ENCODE assay signal across 8 cellular contexts in the genomic region with DNA sequence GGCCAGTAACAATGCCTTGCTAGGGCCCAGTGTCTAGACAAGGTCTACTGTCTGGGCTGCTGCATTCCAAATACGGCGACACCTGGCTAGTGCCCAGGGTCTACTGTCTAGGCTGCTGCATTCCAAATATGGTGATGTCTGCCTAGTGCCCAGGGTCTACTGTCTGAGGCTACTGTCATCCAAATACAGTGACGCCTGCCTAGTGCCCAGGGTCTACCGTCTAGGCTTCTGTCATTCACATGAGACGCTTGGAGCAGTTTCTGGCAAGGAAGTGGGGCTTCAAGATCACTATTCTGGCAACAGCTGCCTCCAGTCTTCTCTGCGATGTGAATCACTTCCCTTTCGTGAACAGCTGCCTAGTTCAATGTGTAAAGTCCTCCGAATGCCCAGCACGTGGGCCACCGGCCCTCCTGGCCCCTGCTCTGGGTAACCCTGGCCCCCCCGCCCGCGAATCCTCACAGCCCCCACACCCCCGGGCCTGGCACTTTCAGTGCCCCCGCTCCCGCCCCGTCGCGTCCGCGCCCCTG. TPM values are rescaled to one million over a fixed set of nuclear protein-coding genes. Genes with fewer than 3 reads are reported as not detected.
DNase-seq lines count a peak whose midpoint lies in the region; ATAC-seq and TF ChIP-seq lines count a peak whose summit lies in the region.

No MANE protein-coding gene starts in this region.

- peaks cover 9% of the 10 kb centered on the region for H3K4me1 ChIP-seq in HUES6 (ENCODE audit: control insufficient read depth, insufficient read depth, low read length)
- peaks cover 13% of the 10 kb centered on the region for H3K4me1 ChIP-seq in ovary (ENCODE audit: insufficient read depth)

- CTCF ChIA-PET in activated CD4-positive, alpha-beta T cell treated with anti-CD3 and anti-CD28 coated beads, Interleukin-2, amount 10 ng/mL, durations not matched to agents 7 days and 5 days (lab: Charles Lee) = interaction anchor here (0.7 to 1.2 kb wide), 3 partner anchors 9 to 42 kb away, joined by 3 read pairs; no protein-coding TSS in a partner anchor

- peak overlapping the region; percentile 92 for H3K4me3 Mint-ChIP-seq in activated CD4-positive, alpha-beta T cell treated with anti-CD3 and anti-CD28 coated beads, Interleukin-2, amount 10 ng/mL, durations not matched to agents 7 days and 5 days

- 1% methylated on average over 17 to 21 of the region's 21 CpGs for WGBS in ovary, 3 donors

- TF ChIP-seq POLR2A in ovary (IDR thresholded peaks at IDR 0.05) = no peak

- no peak for DNase-seq in activated CD4-positive, alpha-beta T cell treated with anti-CD3 and anti-CD28 coated beads, Interleukin-2, amount 10 ng/mL, durations not matched to agents 7 days and 5 days
- DNase-seq in glomerular visceral epithelial cell (ENCODE audit: extremely low spot score) (peak; percentile 43), ovary (no peak), NCI-H2107 treated with DMSO at 0.1 percent for 48 hours (lab: John Stamatoyannopoulos, UW; ENCODE audit: unreplicated experiment) (no peak), NCI-H1092 (lab: John Stamatoyannopoulos, UW) (no peak)

- H3K27me3 Mint-ChIP-seq in activated CD4-positive, alpha-beta T cell treated with anti-CD3 and anti-CD28 coated beads, Interleukin-2, amount 10 ng/mL, durations not matched to agents 7 days and 5 days = no peaks in the 10 kb centered on the region

- peak overlapping the region; percentile 61 for H3K9ac ChIP-seq in HUES6 (ENCODE audit: low read length)

- POLR2A ChIA-PET in activated CD4-positive, alpha-beta T cell treated with anti-CD3 and anti-CD28 coated beads, Interleukin-2, amount 10 ng/mL, durations not matched to agents 7 days and 5 days (lab: Charles Lee) = interaction anchor here (0.6 kb wide), 1 partner anchor 8 kb away, joined by 4 read pairs; no protein-coding TSS in a partner anchor

- H3K27ac Mint-ChIP-seq in activated CD4-positive, alpha-beta T cell treated with anti-CD3 and anti-CD28 coated beads, Interleukin-2, amount 10 ng/mL, durations not matched to agents 7 days and 5 days = peak overlapping the region; percentile 87

- H3K4me1 Mint-ChIP-seq in activated CD4-positive, alpha-beta T cell treated with anti-CD3 and anti-CD28 coated beads, Interleukin-2, amount 10 ng/mL, durations not matched to agents 7 days and 5 days = peaks cover 26% of the 10 kb centered on the region

- H3K4me3 ChIP-seq in GM08714 (ENCODE audit: low read length) = peak overlapping the region; percentile 79
- H3K4me3 ChIP-seq in HUES6 (ENCODE audit: low read depth, low read length) = peak overlapping the region; percentile 93
- peak overlapping the region; percentile 91 for H3K4me3 ChIP-seq in ovary

- intact Hi-C loops in ovary (cut with DNase I) = loop anchor here in 1 of 4 donors (1.0 kb wide), 1 partner anchor 122 kb away; no protein-coding TSS in a partner anchor

- H3K36me3 ChIP-seq in HUES6 (ENCODE audit: control insufficient read depth, insufficient read depth, low read length) = no peaks in the 10 kb centered on the region
- no peaks in the 10 kb centered on the region for H3K36me3 ChIP-seq in ovary

- no peaks in the 10 kb centered on the region for H3K36me3 Mint-ChIP-seq in activated CD4-positive, alpha-beta T cell treated with anti-CD3 and anti-CD28 coated beads, Interleukin-2, amount 10 ng/mL, durations not matched to agents 7 days and 5 days (ENCODE audit: low read depth)

- H3K9me3 ChIP-seq in HUES6 (ENCODE audit: control insufficient read depth, insufficient read depth, low read depth, low read length) (no peaks in the 10 kb centered on the region), ovary (no peaks in the 10 kb centered on the region)

- H3K27ac ChIP-seq in HUES6 (ENCODE audit: low read depth, low read length) (no peak overlapping the region), ovary (peak overlapping the region in 1 of 2 donors; percentile 22)

- no peak for TF ChIP-seq CTCF in ovary (IDR thresholded peaks at IDR 0.05)

- peak; percentile 61 for ATAC-seq in GM21576 (IDR thresholded peaks at IDR 0.05; ENCODE audit: unreplicated experiment)

- H3K27me3 ChIP-seq in HUES6 (ENCODE audit: control insufficient read depth, insufficient read depth, low read length) (no peaks in the 10 kb centered on the region), ovary (no peaks in the 10 kb centered on the region)

- H3K9me3 Mint-ChIP-seq in activated CD4-positive, alpha-beta T cell treated with anti-CD3 and anti-CD28 coated beads, Interleukin-2, amount 10 ng/mL, durations not matched to agents 7 days and 5 days = no peaks in the 10 kb centered on the region

- no peak for TF ChIP-seq EP300 in ovary (IDR thresholded peaks at IDR 0.05)

RNA-seq across cellular contexts. Expression of a gene that starts 12.7 kb away (rescaled TPM):
- 10 to 100 TPM; 13.8 to 15.4 TPM for total RNA-seq in activated CD4-positive, alpha-beta T cell treated with anti-CD3 and anti-CD28 coated beads, Interleukin-2, amount 10 ng/mL, durations not matched to agents 7 days and 5 days
- total RNA-seq in ovary = 10 to 100 TPM; 15.0 to 32.4 (median 24.2) TPM
- 10 to 100 TPM; 10.1 to 14.2 TPM for polyA plus RNA-seq in ovary

RNA-seq across cellular contexts. Expression of a gene that starts 12.8 kb away (rescaled TPM):
- total RNA-seq in activated CD4-positive, alpha-beta T cell treated with anti-CD3 and anti-CD28 coated beads, Interleukin-2, amount 10 ng/mL, durations not matched to agents 7 days and 5 days = 10 to 100 TPM; 17.5 to 21.4 TPM
- total RNA-seq in ovary = 10 to 100 TPM; 29.7 to 54.8 (median 35.9) TPM
- polyA plus RNA-seq in ovary = 10 to 100 TPM; 14.6 to 30.3 TPM
